21 cellular contexts compared by ENCODE assay signal in the genomic region with DNA sequence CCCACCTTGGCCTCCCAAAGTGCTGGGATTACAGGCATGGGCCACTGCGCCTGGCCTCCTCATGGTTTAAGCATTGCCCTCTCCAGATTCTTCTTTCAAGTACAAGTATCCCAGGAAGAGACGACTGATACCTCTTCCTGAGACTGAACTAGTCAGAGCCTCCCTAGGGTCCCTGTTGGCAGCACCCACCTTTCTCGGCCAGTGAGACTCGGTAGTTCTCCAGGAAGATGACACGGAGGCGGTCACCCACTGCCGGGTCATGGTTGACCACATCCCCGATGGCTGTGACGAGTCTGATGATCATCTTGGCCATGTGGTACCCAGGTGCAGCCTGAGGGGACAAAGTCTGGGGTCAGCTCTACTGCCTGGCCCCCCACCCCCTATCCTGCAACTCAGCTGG. TPM values are rescaled to one million over a fixed set of nuclear protein-coding genes. Genes with fewer than 3 reads are reported as not detected.
DNase-seq lines count a peak whose midpoint lies in the region; ATAC-seq and TF ChIP-seq lines count a peak whose summit lies in the region.
"Had no signal": no experiment of that assay in that cellular context is flagged by ENCODE, and none has a peak within 500 bp of the region (broad histone marks: within the 10 kb centered on the region; RNA-seq: fewer than 3 reads in every experiment).

No MANE protein-coding gene starts in this region.

- no peaks in the 10 kb centered on the region for H3K27me3 ChIP-seq in neutrophil
- H3K27me3 ChIP-seq in upper lobe of right lung, result no peaks in the 10 kb centered on the region

- peak overlapping the region; percentile 14 for H3K27ac ChIP-seq in neutrophil
- H3K27ac ChIP-seq in upper lobe of right lung, result no peak overlapping the region

- TF ChIP-seq CTCF in neutrophil (IDR thresholded peaks at IDR 0.05), result no peak
- no peak for TF ChIP-seq CTCF in upper lobe of right lung (IDR thresholded peaks at IDR 0.05)

- no peak overlapping the region for H3K4me3 ChIP-seq in neutrophil (ENCODE audit: low read depth in 1 of 2, low read length in 1 of 2)
- no peak overlapping the region for H3K4me3 ChIP-seq in upper lobe of right lung
- H3K4me3 ChIP-seq: GM23338 had no signal

- H3K9me3 ChIP-seq in T-helper 17 cell (ENCODE audit: control insufficient read depth, low read length, poor library complexity, severe bottlenecking), result no peaks in the 10 kb centered on the region
- no peaks in the 10 kb centered on the region for H3K9me3 ChIP-seq in neutrophil
- H3K9me3 ChIP-seq in upper lobe of right lung, result no peaks in the 10 kb centered on the region

- no peak for ATAC-seq in T-helper 17 cell
- no peak for ATAC-seq in upper lobe of right lung
- no peak for ATAC-seq in GM19397 (IDR thresholded peaks at IDR 0.05; ENCODE audit: unreplicated experiment)
- ATAC-seq: GM23338, HepG2 had no signal

- intact Hi-C loops in activated CD4-positive, alpha-beta T cell treated with anti-CD3 and anti-CD28 coated beads, Interleukin-2, amount 10 ng/mL, durations not matched to agents 24 days and 14 days (cut with micrococcal nuclease), result no loop called here
- intact Hi-C loops in upper lobe of right lung (cut with DNase I), result no loop called here

- peaks cover 43% of the 10 kb centered on the region for H3K4me1 Mint-ChIP-seq in activated CD4-positive, alpha-beta T cell treated with anti-CD3 and anti-CD28 coated beads, Interleukin-2, amount 10 ng/mL, durations not matched to agents 7 days and 5 days
- peaks cover 16% of the 10 kb centered on the region for H3K4me1 Mint-ChIP-seq in activated CD4-positive, alpha-beta T cell treated with anti-CD3 and anti-CD28 coated beads, Interleukin-2, amount 10 ng/mL, durations not matched to agents 24 days and 14 days
- peaks cover 24% of the 10 kb centered on the region for H3K4me1 Mint-ChIP-seq in T-helper 17 cell

- POLR2A ChIA-PET in activated CD4-positive, alpha-beta T cell treated with anti-CD3 and anti-CD28 coated beads, Interleukin-2, amount 10 ng/mL, durations not matched to agents 7 days and 5 days (lab: Charles Lee), result no interaction called here

- H3K36me3 ChIP-seq in neutrophil, result peaks cover 59% of the 10 kb centered on the region
- no peaks in the 10 kb centered on the region for H3K36me3 ChIP-seq in upper lobe of right lung

- no peak overlapping the region for H3K4me3 Mint-ChIP-seq in activated CD4-positive, alpha-beta T cell treated with anti-CD3 and anti-CD28 coated beads, Interleukin-2, amount 10 ng/mL, durations not matched to agents 7 days and 5 days
- H3K4me3 Mint-ChIP-seq in activated CD4-positive, alpha-beta T cell treated with anti-CD3 and anti-CD28 coated beads, Interleukin-2, amount 10 ng/mL, durations not matched to agents 24 days and 14 days, result no peak overlapping the region
- no peak overlapping the region for H3K4me3 Mint-ChIP-seq in T-helper 17 cell
- H3K4me3 Mint-ChIP-seq: GM23338 had no signal

- no peak for DNase-seq in activated CD4-positive, alpha-beta T cell treated with anti-CD3 and anti-CD28 coated beads, Interleukin-2, amount 10 ng/mL, durations not matched to agents 7 days and 5 days
- no peak for DNase-seq in activated CD4-positive, alpha-beta T cell treated with anti-CD3 and anti-CD28 coated beads, Interleukin-2, amount 10 ng/mL, durations not matched to agents 24 days and 14 days
- DNase-seq in T-helper 17 cell (no peak), upper lobe of right lung (peak; percentile 34), SW480 (ENCODE audit: low spot score) (no peak), DMS153 (lab: John Stamatoyannopoulos, UW) (no peak)
- DNase-seq: 8988T, C1 segment of cervical spinal cord, DMS 273 treated with DMSO at 0.1 percent for 48 hours, NCI-H1048, NCI-H1436 treated with DMSO at 0.1 percent for 48 hours, NCI-H2029 treated with DMSO at 0.1 percent for 48 hours, NCI-H774, RPMI8226 had no signal

- no peaks in the 10 kb centered on the region for H3K27me3 Mint-ChIP-seq in activated CD4-positive, alpha-beta T cell treated with anti-CD3 and anti-CD28 coated beads, Interleukin-2, amount 10 ng/mL, durations not matched to agents 7 days and 5 days
- no peaks in the 10 kb centered on the region for H3K27me3 Mint-ChIP-seq in activated CD4-positive, alpha-beta T cell treated with anti-CD3 and anti-CD28 coated beads, Interleukin-2, amount 10 ng/mL, durations not matched to agents 24 days and 14 days
- H3K27me3 Mint-ChIP-seq in T-helper 17 cell, result no peaks in the 10 kb centered on the region

- H3K9me3 Mint-ChIP-seq in activated CD4-positive, alpha-beta T cell treated with anti-CD3 and anti-CD28 coated beads, Interleukin-2, amount 10 ng/mL, durations not matched to agents 7 days and 5 days, result no peaks in the 10 kb centered on the region
- no peaks in the 10 kb centered on the region for H3K9me3 Mint-ChIP-seq in activated CD4-positive, alpha-beta T cell treated with anti-CD3 and anti-CD28 coated beads, Interleukin-2, amount 10 ng/mL, durations not matched to agents 24 days and 14 days
- H3K9me3 Mint-ChIP-seq: GM23338 had no signal

- peaks cover 27% of the 10 kb centered on the region for H3K36me3 Mint-ChIP-seq in activated CD4-positive, alpha-beta T cell treated with anti-CD3 and anti-CD28 coated beads, Interleukin-2, amount 10 ng/mL, durations not matched to agents 7 days and 5 days (ENCODE audit: low read depth)
- peaks cover 17% of the 10 kb centered on the region for H3K36me3 Mint-ChIP-seq in activated CD4-positive, alpha-beta T cell treated with anti-CD3 and anti-CD28 coated beads, Interleukin-2, amount 10 ng/mL, durations not matched to agents 24 days and 14 days (ENCODE audit: low read depth)
- H3K36me3 Mint-ChIP-seq in T-helper 17 cell (ENCODE audit: low read depth), result no peaks in the 10 kb centered on the region

- H3K27ac Mint-ChIP-seq in activated CD4-positive, alpha-beta T cell treated with anti-CD3 and anti-CD28 coated beads, Interleukin-2, amount 10 ng/mL, durations not matched to agents 7 days and 5 days, result peak overlapping the region; percentile 83
- no peak overlapping the region for H3K27ac Mint-ChIP-seq in activated CD4-positive, alpha-beta T cell treated with anti-CD3 and anti-CD28 coated beads, Interleukin-2, amount 10 ng/mL, durations not matched to agents 24 days and 14 days
- H3K27ac Mint-ChIP-seq in T-helper 17 cell, result peak overlapping the region; percentile 87
- H3K27ac Mint-ChIP-seq: GM23338 had no signal

- CTCF ChIA-PET in activated CD4-positive, alpha-beta T cell treated with anti-CD3 and anti-CD28 coated beads, Interleukin-2, amount 10 ng/mL, durations not matched to agents 7 days and 5 days (lab: Charles Lee), result interaction anchor here (1.3 to 2.1 kb wide), 3 partner anchors 8 to 13 kb away, joined by 3 to 9 read pairs (median 5); partner anchors contain the start of gene RASGRP2

- peaks cover 4 to 5% of the 10 kb centered on the region in 2 experiments for H3K4me1 ChIP-seq in neutrophil (ENCODE audit: control insufficient read depth in 1 of 2, insufficient read depth in 1 of 2, low read depth in 1 of 2, low read length in 1 of 2)
- H3K4me1 ChIP-seq in upper lobe of right lung, result no peaks in the 10 kb centered on the region

RNA-seq across cellular contexts. Expression of gene RASGRP2, which starts 7.2 kb away (rescaled TPM):
- total RNA-seq in activated CD4-positive, alpha-beta T cell treated with anti-CD3 and anti-CD28 coated beads, Interleukin-2, amount 10 ng/mL, durations not matched to agents 7 days and 5 days, result 100 to 1,000 TPM; 293 to 300 TPM
- 13.4 and 14.5 TPM in 2 replicates for total RNA-seq in activated CD4-positive, alpha-beta T cell treated with anti-CD3 and anti-CD28 coated beads, Interleukin-2, amount 10 ng/mL, durations not matched to agents 24 days and 14 days
- total RNA-seq in T-helper 17 cell (100 to 1,000 TPM; 464 to 502 TPM), upper lobe of right lung (27.6 TPM)
- total RNA-seq: Daoy, HepG2, MCF 10A, NCI-H460 had no signal

RNA-seq across cellular contexts. Expression of gene PYGM, which starts 8.6 kb away (rescaled TPM):
- 1 to 10 TPM; 3.9 to 4.3 TPM for total RNA-seq in activated CD4-positive, alpha-beta T cell treated with anti-CD3 and anti-CD28 coated beads, Interleukin-2, amount 10 ng/mL, durations not matched to agents 7 days and 5 days
- total RNA-seq in activated CD4-positive, alpha-beta T cell treated with anti-CD3 and anti-CD28 coated beads, Interleukin-2, amount 10 ng/mL, durations not matched to agents 24 days and 14 days, result 2.4 and 3.1 TPM in 2 replicates
- total RNA-seq in T-helper 17 cell (10 to 100 TPM; 11.8 to 27.1 TPM), upper lobe of right lung (2.0 TPM)
- total RNA-seq: Daoy had no signal

RNA-seq across cellular contexts. Expression of gene SF1, which starts 27.2 kb away (rescaled TPM):
- total RNA-seq in activated CD4-positive, alpha-beta T cell treated with anti-CD3 and anti-CD28 coated beads, Interleukin-2, amount 10 ng/mL, durations not matched to agents 7 days and 5 days, result 100 to 1,000 TPM; 435 to 456 TPM
- 522 and 525 TPM in 2 replicates for total RNA-seq in activated CD4-positive, alpha-beta T cell treated with anti-CD3 and anti-CD28 coated beads, Interleukin-2, amount 10 ng/mL, durations not matched to agents 24 days and 14 days
- total RNA-seq in T-helper 17 cell, result 1,000 to 10,000 TPM; 1,476 to 1,622 TPM
- total RNA-seq in upper lobe of right lung, result 294 TPM

RNA-seq across cellular contexts. Expression of gene NRXN2, which starts 28.1 kb away (rescaled TPM):
- total RNA-seq in activated CD4-positive, alpha-beta T cell treated with anti-CD3 and anti-CD28 coated beads, Interleukin-2, amount 10 ng/mL, durations not matched to agents 7 days and 5 days, result under 1 TPM; 0.07 to 0.15 TPM
- 0.61 TPM in 1 of 2 replicates, not detected in the other for total RNA-seq in activated CD4-positive, alpha-beta T cell treated with anti-CD3 and anti-CD28 coated beads, Interleukin-2, amount 10 ng/mL, durations not matched to agents 24 days and 14 days
- total RNA-seq in T-helper 17 cell (under 1 TPM; 0.21 to 0.32 TPM), upper lobe of right lung (0.72 TPM)
- total RNA-seq: HepG2, MCF 10A had no signal

RNA-seq across cellular contexts. Expression of gene MAP4K2, which starts 51.9 kb away (rescaled TPM):
- 10 to 100 TPM; 86.6 to 91.2 TPM for total RNA-seq in activated CD4-positive, alpha-beta T cell treated with anti-CD3 and anti-CD28 coated beads, Interleukin-2, amount 10 ng/mL, durations not matched to agents 7 days and 5 days
- total RNA-seq in activated CD4-positive, alpha-beta T cell treated with anti-CD3 and anti-CD28 coated beads, Interleukin-2, amount 10 ng/mL, durations not matched to agents 24 days and 14 days, result 63.5 and 67.3 TPM in 2 replicates
- total RNA-seq in T-helper 17 cell, result 10 to 100 TPM; 97.8 to 99.2 TPM
- 28.9 TPM for total RNA-seq in upper lobe of right lung

Comparison
In these comparisons a context has a peak if more than half of its experiments do, and no peak if none do; other contexts are left out.
1. RNA of gene RASGRP2, which starts 7.2 kb away (total RNA-seq): 464 to 502 TPM in T-helper 17 cell and 293 to 300 TPM in activated CD4-positive, alpha-beta T cell treated with anti-CD3 and anti-CD28 coated beads, Interleukin-2, amount 10 ng/mL, durations not matched to agents 7 days and 5 days; 27.6 TPM in upper lobe of right lung (single experiment) and 13.4 to 14.5 TPM in activated CD4-positive, alpha-beta T cell treated with anti-CD3 and anti-CD28 coated beads, Interleukin-2, amount 10 ng/mL, durations not matched to agents 24 days and 14 days; every median in the first group is over 10 times any median in the second.